In the genomic region with DNA sequence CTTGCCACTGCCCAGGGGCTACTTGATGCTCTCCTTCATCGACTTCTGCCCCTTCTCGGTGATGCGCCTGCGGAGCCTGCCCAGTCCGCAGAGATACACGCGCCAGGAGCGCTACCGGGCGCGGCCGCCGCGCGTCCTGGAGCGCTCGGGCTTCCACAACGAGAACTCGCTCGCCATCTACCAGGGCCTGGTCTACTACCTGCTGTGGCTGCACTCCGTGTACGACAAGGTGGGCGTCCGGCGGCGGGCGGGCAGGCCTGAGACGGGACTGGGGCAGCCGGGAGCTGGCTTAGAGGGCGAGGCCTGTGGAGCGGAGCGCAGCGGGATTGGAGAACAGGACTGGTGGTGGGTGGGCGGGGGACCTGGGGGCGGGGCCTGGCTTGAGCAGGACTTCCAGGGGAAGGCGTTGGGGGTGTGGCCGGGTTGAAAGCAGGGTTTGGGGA, we compare ENCODE assay signal across 8 cellular contexts. TPM values are rescaled to one million over a fixed set of nuclear protein-coding genes. Genes with fewer than 3 reads are reported as not detected.
DNase-seq lines count a peak whose midpoint lies in the region; ATAC-seq and TF ChIP-seq lines count a peak whose summit lies in the region.

No MANE protein-coding gene starts in this region.

- H3K36me3 ChIP-seq in ectodermal cell (ENCODE audit: control insufficient read depth, insufficient read depth, low read length) = no peaks in the 10 kb centered on the region
- H3K36me3 ChIP-seq in lower lobe of right lung = no peaks in the 10 kb centered on the region

- TF ChIP-seq CTCF in lower lobe of right lung (IDR thresholded peaks at IDR 0.05) = no peak

- H3K27ac ChIP-seq in ectodermal cell (ENCODE audit: insufficient read depth, low read depth, low read length, poor library complexity, severe bottlenecking) = no peak overlapping the region
- H3K27ac ChIP-seq in lower lobe of right lung = no peak overlapping the region

- H3K4me3 ChIP-seq in ectodermal cell (ENCODE audit: insufficient read depth, low read depth, low read length) (peak overlapping the region; percentile 64), lower lobe of right lung (peak overlapping the region; percentile 81)

- 0 to 1% methylated on average over 37 of the region's 37 CpGs for WGBS in ectodermal cell, 2 experiments

- intact Hi-C loops in lower lobe of right lung (cut with DNase I) = no loop called here

- peak; percentile 57 for ATAC-seq in HG02642 (IDR thresholded peaks at IDR 0.05; ENCODE audit: poor library complexity, unreplicated experiment)
- ATAC-seq in lower lobe of right lung = peak; percentile 91 to 94

- H3K4me1 ChIP-seq in ectodermal cell (ENCODE audit: control insufficient read depth, insufficient read depth, low read length) (no peaks in the 10 kb centered on the region), lower lobe of right lung (peaks cover 20% of the 10 kb centered on the region)

- no peaks in the 10 kb centered on the region for H3K9me3 ChIP-seq in ectodermal cell (ENCODE audit: control insufficient read depth, low read length)
- H3K9me3 ChIP-seq in lower lobe of right lung = no peaks in the 10 kb centered on the region

- H3K27me3 ChIP-seq in ectodermal cell (ENCODE audit: control insufficient read depth, insufficient read depth, low read length, poor library complexity, severe bottlenecking) (peaks cover 43% of the 10 kb centered on the region), lower lobe of right lung (ENCODE audit: low read depth) (peaks cover 38% of the 10 kb centered on the region)

- peak; percentile 95 for DNase-seq in D341Med (ENCODE audit: low spot score)
- peak; percentile 83 to 96 for DNase-seq in NCI-H526 (lab: John Stamatoyannopoulos, UW)
- DNase-seq in activated CD4-positive, alpha-beta T cell treated with anti-CD3 and anti-CD28 coated beads, Interleukin-2, amount 50 U/mL, for 48 hours = peak; percentile 83 to 87
- peak; percentile 87 for DNase-seq in lower lobe of right lung
- peak; percentile 44 to 64 for DNase-seq in stimulated activated CD4-positive, alpha-beta T cell treated with anti-CD3 and anti-CD28 coated beads, Interleukin-4, amount 100 ng/mL, for 4 hours
- no peak for DNase-seq in dedifferentiated amniotic fluid mesenchymal stem cell (ENCODE audit: extremely low spot score)

RNA-seq across cellular contexts. Expression of a gene that starts 12.7 kb away (rescaled TPM):
- 205 TPM for polyA plus RNA-seq in ectodermal cell (2013, experiment 1 of 4)
- 185 TPM for polyA plus RNA-seq in ectodermal cell (2013, experiment 2 of 4)
- 182 TPM for polyA plus RNA-seq in ectodermal cell (2013, experiment 3 of 4)
- polyA plus RNA-seq in ectodermal cell (2013, experiment 4 of 4) = 198 TPM
- total RNA-seq in lower lobe of right lung = 113 TPM

RNA-seq across cellular contexts. Expression of a gene that starts 26.0 kb away (rescaled TPM):
- polyA plus RNA-seq in ectodermal cell (2013, experiment 1 of 4) = 3.9 TPM
- 5.3 TPM for polyA plus RNA-seq in ectodermal cell (2013, experiment 2 of 4)
- 3.5 TPM for polyA plus RNA-seq in ectodermal cell (2013, experiment 3 of 4)
- polyA plus RNA-seq in ectodermal cell (2013, experiment 4 of 4) = 3.6 TPM
- total RNA-seq in lower lobe of right lung = 10.9 TPM

RNA-seq across cellular contexts. Expression of a gene that starts 26.2 kb away (rescaled TPM):
- 2.6 TPM for polyA plus RNA-seq in ectodermal cell (2013, experiment 1 of 4)
- 0.87 TPM for polyA plus RNA-seq in ectodermal cell (2013, experiment 2 of 4)
- 1.3 TPM for polyA plus RNA-seq in ectodermal cell (2013, experiment 3 of 4)
- polyA plus RNA-seq in ectodermal cell (2013, experiment 4 of 4) = 1.9 TPM
- 0.59 TPM for total RNA-seq in lower lobe of right lung

RNA-seq across cellular contexts. Expression of a gene that starts 26.8 kb away (rescaled TPM):
- polyA plus RNA-seq in ectodermal cell (2013, experiment 1 of 4) = 2.3 TPM
- 2.3 TPM for polyA plus RNA-seq in ectodermal cell (2013, experiment 2 of 4)
- 1.2 TPM for polyA plus RNA-seq in ectodermal cell (2013, experiment 3 of 4)
- 2.1 TPM for polyA plus RNA-seq in ectodermal cell (2013, experiment 4 of 4)
- total RNA-seq in lower lobe of right lung = 0.62 TPM

RNA-seq across cellular contexts. Expression of a gene that starts 41.2 kb away (rescaled TPM):
- 7.6 TPM for polyA plus RNA-seq in ectodermal cell (2013, experiment 1 of 4)
- 6.6 TPM for polyA plus RNA-seq in ectodermal cell (2013, experiment 2 of 4)
- polyA plus RNA-seq in ectodermal cell (2013, experiment 3 of 4) = 8.9 TPM
- 9.8 TPM for polyA plus RNA-seq in ectodermal cell (2013, experiment 4 of 4)
- total RNA-seq in lower lobe of right lung = 21.1 TPM
